28 cellular contexts compared by ENCODE assay signal in the genomic region with DNA sequence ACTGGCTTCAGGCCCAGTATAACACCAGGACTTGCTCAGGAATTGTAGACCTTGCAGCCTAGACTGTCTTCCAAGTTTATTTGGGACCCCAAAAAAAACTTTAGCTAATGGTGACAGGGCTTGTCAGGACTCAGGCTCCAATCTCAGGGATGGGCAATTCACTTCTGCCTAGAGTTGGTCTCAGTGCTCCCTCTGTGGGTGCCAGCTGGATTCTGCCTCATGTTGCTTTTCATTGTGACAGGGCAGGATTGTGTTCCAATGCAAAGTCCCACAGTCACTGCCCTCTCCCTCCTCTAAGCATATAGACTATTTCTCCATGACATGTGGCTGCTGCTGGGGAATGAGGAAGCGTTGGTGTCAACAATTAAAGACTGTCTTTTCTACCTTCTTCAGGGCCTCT.
"Had no signal": no experiment of that assay in that cellular context is flagged by ENCODE, and none has a peak within 500 bp of the region (broad histone marks: within the 10 kb centered on the region; RNA-seq: fewer than 3 reads in every experiment).

No MANE protein-coding gene starts in this region.

- H3K36me3 ChIP-seq: colonic mucosa, esophagus muscularis mucosa, gastroesophageal sphincter, heart left ventricle, left lung, ovary, sigmoid colon, suprapubic skin, transverse colon, upper lobe of right lung, uterus had no signal

- H3K4me3 Mint-ChIP-seq: dendritic cell treated with granulocyte-macrophage colony-stimulating factor and Interleukin-4, amounts not matched to agents 40 ng/mL and 50 ng/mL, for 4 days; naive thymus-derived CD4-positive, alpha-beta T cell; nephron; stimulated activated memory B cell treated with anti-CD40 and anti-IgM and Interleukin-4, amounts not matched to agents 10 μg/mL and 1 μg/mL and 100 μg/mL, for 72 hours; stimulated activated naive CD8-positive, alpha-beta T cell treated with anti-CD3 and anti-CD28 coated beads, Interleukin-15, Interleukin-2, amounts not matched to agents 100 ng/mL and 50 ng/mL, for 24 hours had no signal

- H3K27ac Mint-ChIP-seq: dendritic cell treated with granulocyte-macrophage colony-stimulating factor and Interleukin-4, amounts not matched to agents 40 ng/mL and 50 ng/mL, for 4 days; naive thymus-derived CD4-positive, alpha-beta T cell; nephron; stimulated activated memory B cell treated with anti-CD40 and anti-IgM and Interleukin-4, amounts not matched to agents 10 μg/mL and 1 μg/mL and 100 μg/mL, for 72 hours; stimulated activated naive CD8-positive, alpha-beta T cell treated with anti-CD3 and anti-CD28 coated beads, Interleukin-15, Interleukin-2, amounts not matched to agents 100 ng/mL and 50 ng/mL, for 24 hours had no signal

- DNase-seq: colonic mucosa; effector CD8-positive, alpha-beta T cell; foreskin keratinocyte; heart left ventricle; left cardiac atrium; left lung; mesenchymal stem cell; midbrain; naive thymus-derived CD4-positive, alpha-beta T cell; occipital lobe; ovary; posterior cingulate gyrus; psoas muscle; right cardiac atrium; sigmoid colon; stimulated activated CD4-positive, alpha-beta T cell treated with anti-CD3 and anti-CD28 coated beads, Interleukin-2, amount 100 ng/mL, for 24 hours; stimulated activated CD4-positive, alpha-beta T cell treated with anti-CD3 and anti-CD28 coated beads, Interleukin-4, amount 100 ng/mL, for 24 hours; transverse colon; upper lobe of right lung; uterus had no signal

- H3K27me3 Mint-ChIP-seq: dendritic cell treated with granulocyte-macrophage colony-stimulating factor and Interleukin-4, amounts not matched to agents 40 ng/mL and 50 ng/mL, for 4 days; naive thymus-derived CD4-positive, alpha-beta T cell; stimulated activated memory B cell treated with anti-CD40 and anti-IgM and Interleukin-4, amounts not matched to agents 10 μg/mL and 1 μg/mL and 100 μg/mL, for 72 hours; stimulated activated naive CD8-positive, alpha-beta T cell treated with anti-CD3 and anti-CD28 coated beads, Interleukin-15, Interleukin-2, amounts not matched to agents 100 ng/mL and 50 ng/mL, for 24 hours had no signal

- ATAC-seq: foreskin keratinocyte; gastroesophageal sphincter; heart left ventricle; left cardiac atrium; left lung; naive thymus-derived CD4-positive, alpha-beta T cell; psoas muscle; right cardiac atrium; stimulated activated memory B cell treated with anti-CD40 and anti-IgM and Interleukin-4, amounts not matched to agents 10 μg/mL and 1 μg/mL and 100 μg/mL, for 72 hours; upper lobe of right lung had no signal

- H3K4me3 ChIP-seq: colonic mucosa, esophagus muscularis mucosa, gastroesophageal sphincter, heart left ventricle, hepatocyte, left lung, ovary, psoas muscle, sigmoid colon, suprapubic skin, transverse colon, upper lobe of right lung, uterus had no signal

- H3K4me1 ChIP-seq: colonic mucosa, esophagus muscularis mucosa, foreskin keratinocyte, gastroesophageal sphincter, heart left ventricle, left lung, psoas muscle, sigmoid colon, suprapubic skin, transverse colon, upper lobe of right lung, uterus had no signal

- H3K4me2 ChIP-seq: hepatocyte had no signal

- H3K36me3 Mint-ChIP-seq: naive thymus-derived CD4-positive, alpha-beta T cell; stimulated activated memory B cell treated with anti-CD40 and anti-IgM and Interleukin-4, amounts not matched to agents 10 μg/mL and 1 μg/mL and 100 μg/mL, for 72 hours had no signal

- H3K79me2 ChIP-seq: hepatocyte had no signal

- H3K27me3 ChIP-seq: colonic mucosa, esophagus muscularis mucosa, foreskin keratinocyte, gastroesophageal sphincter, heart left ventricle, hepatocyte, left lung, ovary, sigmoid colon, suprapubic skin, transverse colon, upper lobe of right lung, uterus had no signal

- H3K4me1 Mint-ChIP-seq: naive thymus-derived CD4-positive, alpha-beta T cell; nephron; stimulated activated memory B cell treated with anti-CD40 and anti-IgM and Interleukin-4, amounts not matched to agents 10 μg/mL and 1 μg/mL and 100 μg/mL, for 72 hours had no signal

- H3K27ac ChIP-seq: colonic mucosa, esophagus muscularis mucosa, foreskin keratinocyte, gastroesophageal sphincter, heart left ventricle, hepatocyte, left lung, ovary, psoas muscle, sigmoid colon, suprapubic skin, transverse colon, upper lobe of right lung, uterus had no signal
